In the genomic region with DNA sequence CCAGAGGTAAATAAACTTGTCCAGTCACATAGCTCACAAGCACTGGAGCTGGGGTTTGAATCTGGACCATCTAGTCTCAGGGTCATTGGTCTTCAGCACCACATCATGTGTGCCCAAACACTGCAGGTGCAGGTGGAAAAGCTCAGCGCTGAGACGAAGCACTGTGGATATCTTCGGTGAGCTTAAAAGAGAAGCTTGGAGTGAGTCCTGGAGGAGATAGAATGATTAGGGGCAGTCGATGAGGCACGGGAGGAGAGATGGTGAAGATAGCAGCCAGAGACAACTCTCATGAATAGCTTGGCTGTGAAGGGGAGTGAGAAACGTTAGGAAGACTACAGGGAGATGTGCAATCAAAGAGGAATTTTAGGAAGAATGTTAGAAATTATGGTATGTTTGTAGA, we compare ENCODE assay signal across 18 cellular contexts.
DNase-seq lines count a peak whose midpoint lies in the region; ATAC-seq and TF ChIP-seq lines count a peak whose summit lies in the region.
"Had no signal": no experiment of that assay in that cellular context is flagged by ENCODE, and none has a peak within 500 bp of the region (broad histone marks: within the 10 kb centered on the region; RNA-seq: fewer than 3 reads in every experiment).

No MANE protein-coding gene starts in this region.

- no peak overlapping the region for H3K4me3 ChIP-seq in BE2C (ENCODE audit: low read depth, low read length)
- H3K4me3 ChIP-seq: coronary artery, PC-9, right atrium auricular region had no signal

- ATAC-seq in natural killer cell: no peak
- ATAC-seq in activated CD4-positive, CD25-positive, alpha-beta regulatory T cell treated with anti-CD3 and anti-CD28 coated beads, Interleukin-2, amount 50 U/mL, for 24 hours: no peak
- ATAC-seq in Right ventricle myocardium inferior: no peak
- ATAC-seq: activated T-cell treated with anti-CD3 and anti-CD28 coated beads, Interleukin-2, amount 50 U/mL, for 4 hours had no signal

- H3K4me3 Mint-ChIP-seq in activated CD4-positive, alpha-beta T cell treated with anti-CD3 and anti-CD28 coated beads, Interleukin-2, amount 10 ng/mL, durations not matched to agents 7 days and 5 days: no peak overlapping the region
- no peak overlapping the region for H3K4me3 Mint-ChIP-seq in activated naive CD8-positive, alpha-beta T cell treated with anti-CD3 and anti-CD28 coated beads for 36 hours
- H3K4me3 Mint-ChIP-seq in natural killer cell: no peak overlapping the region
- H3K4me3 Mint-ChIP-seq: activated T-cell treated with anti-CD3 and anti-CD28 coated beads, Interleukin-2, amount 50 U/mL, for 4 hours; type B pancreatic cell had no signal

- H3K27ac Mint-ChIP-seq in activated CD4-positive, alpha-beta T cell treated with anti-CD3 and anti-CD28 coated beads, Interleukin-2, amount 10 ng/mL, durations not matched to agents 7 days and 5 days: peak overlapping the region; percentile 98
- peak overlapping the region; percentile 96 for H3K27ac Mint-ChIP-seq in activated naive CD8-positive, alpha-beta T cell treated with anti-CD3 and anti-CD28 coated beads for 36 hours
- H3K27ac Mint-ChIP-seq in natural killer cell: peak overlapping the region; percentile 95 to 96
- H3K27ac Mint-ChIP-seq: type B pancreatic cell had no signal

- H3K4me1 Mint-ChIP-seq in activated CD4-positive, alpha-beta T cell treated with anti-CD3 and anti-CD28 coated beads, Interleukin-2, amount 10 ng/mL, durations not matched to agents 7 days and 5 days: peaks cover 44% of the 10 kb centered on the region
- H3K4me1 Mint-ChIP-seq in activated naive CD8-positive, alpha-beta T cell treated with anti-CD3 and anti-CD28 coated beads for 36 hours: peaks cover 55% of the 10 kb centered on the region
- H3K4me1 Mint-ChIP-seq in natural killer cell: peaks cover 50 to 55% of the 10 kb centered on the region in 2 donors

- H3K36me3 ChIP-seq in BE2C: no peaks in the 10 kb centered on the region
- H3K36me3 ChIP-seq: right atrium auricular region had no signal

- peaks cover 5% of the 10 kb centered on the region for H3K36me3 Mint-ChIP-seq in activated CD4-positive, alpha-beta T cell treated with anti-CD3 and anti-CD28 coated beads, Interleukin-2, amount 10 ng/mL, durations not matched to agents 7 days and 5 days (ENCODE audit: low read depth)
- peaks cover 29% of the 10 kb centered on the region for H3K36me3 Mint-ChIP-seq in activated naive CD8-positive, alpha-beta T cell treated with anti-CD3 and anti-CD28 coated beads for 36 hours
- H3K36me3 Mint-ChIP-seq in natural killer cell: no peaks in the 10 kb centered on the region

- no peaks in the 10 kb centered on the region for H3K27me3 Mint-ChIP-seq in activated CD4-positive, alpha-beta T cell treated with anti-CD3 and anti-CD28 coated beads, Interleukin-2, amount 10 ng/mL, durations not matched to agents 7 days and 5 days
- H3K27me3 Mint-ChIP-seq in activated naive CD8-positive, alpha-beta T cell treated with anti-CD3 and anti-CD28 coated beads for 36 hours: no peaks in the 10 kb centered on the region
- peaks cover 3 to 7% of the 10 kb centered on the region in 2 donors for H3K27me3 Mint-ChIP-seq in natural killer cell (ENCODE audit: low read depth in 2 of 2)
- H3K27me3 Mint-ChIP-seq: type B pancreatic cell had no signal

- DNase-seq in activated CD4-positive, alpha-beta T cell treated with anti-CD3 and anti-CD28 coated beads, Interleukin-2, amount 10 ng/mL, durations not matched to agents 7 days and 5 days: no peak
- no peak for DNase-seq in activated CD4-positive, alpha-beta T cell treated with anti-CD3 and anti-CD28 coated beads, Interleukin-2, amount 50 U/mL, for 4 hours
- DNase-seq in GM03348 (ENCODE audit: low spot score) (peak; percentile 45), natural killer cell (no peak), BE2C (no peak), Right ventricle myocardium inferior (ENCODE audit: missing footprints) (no peak)
- no peak for DNase-seq in activated naive CD8-positive, alpha-beta T cell treated with anti-CD3 and anti-CD28 coated beads for 36 hours
- DNase-seq: activated T-cell treated with anti-CD3 and anti-CD28 coated beads, Interleukin-2, amount 50 U/mL, for 4 hours; C1 segment of cervical spinal cord; DMS 273 treated with DMSO at 0.1 percent for 48 hours; kidney glomerular epithelial cell; NCI-H2081 treated with DMSO at 0.1 percent for 48 hours; PC-9; stimulated activated CD4-positive, alpha-beta T cell treated with anti-CD3 and anti-CD28 coated beads, Interleukin-4, amount 100 ng/mL, for 4 hours had no signal

- H3K27me3 ChIP-seq in BE2C: no peaks in the 10 kb centered on the region
- H3K27me3 ChIP-seq: right atrium auricular region had no signal

- POLR2A ChIA-PET in activated CD4-positive, alpha-beta T cell treated with anti-CD3 and anti-CD28 coated beads, Interleukin-2, amount 10 ng/mL, durations not matched to agents 7 days and 5 days (lab: Charles Lee): interaction anchor here (0.6 kb wide), 1 partner anchor 8 kb away, joined by 3 read pairs; no protein-coding TSS in a partner anchor

- no peaks in the 10 kb centered on the region for H3K9me3 ChIP-seq in BE2C
- H3K9me3 ChIP-seq: right atrium auricular region had no signal

- TF ChIP-seq CTCF in natural killer cell (IDR thresholded peaks at IDR 0.05) (no peak), BE2C (IDR thresholded peaks at IDR 0.05; ENCODE audit: low read depth, low read length) (no peak)

- peaks cover 6% of the 10 kb centered on the region for H3K9me3 Mint-ChIP-seq in activated CD4-positive, alpha-beta T cell treated with anti-CD3 and anti-CD28 coated beads, Interleukin-2, amount 10 ng/mL, durations not matched to agents 7 days and 5 days
- peaks cover 3% of the 10 kb centered on the region for H3K9me3 Mint-ChIP-seq in activated naive CD8-positive, alpha-beta T cell treated with anti-CD3 and anti-CD28 coated beads for 36 hours
- H3K9me3 Mint-ChIP-seq in natural killer cell: no peaks in the 10 kb centered on the region

- intact Hi-C loops in natural killer cell (cut with micrococcal nuclease) (no loop called here), Right ventricle myocardium inferior (cut with DNase I) (no loop called here)

- H3K4me1 ChIP-seq in BE2C: no peaks in the 10 kb centered on the region

- CTCF ChIA-PET in activated CD4-positive, alpha-beta T cell treated with anti-CD3 and anti-CD28 coated beads, Interleukin-2, amount 10 ng/mL, durations not matched to agents 7 days and 5 days (lab: Charles Lee): interaction anchor here (1.2 to 1.4 kb wide), 4 partner anchors 9 to 15 kb away, joined by 3 to 8 read pairs (median 4); no protein-coding TSS in a partner anchor
